In genomic region chr9:133715866-133716563, GRCh38 we compare ENCODE assay signal across 8 cellular contexts. TPM values are rescaled to one million over a fixed set of nuclear protein-coding genes. Genes with fewer than 3 reads are reported as not detected.
DNase-seq lines count a peak whose midpoint lies in the region; ATAC-seq, FAIRE-seq and TF ChIP-seq lines count a peak whose summit lies in the region.

No MANE protein-coding gene starts in this region.

- H3K27ac Mint-ChIP-seq in activated CD4-positive, alpha-beta T cell treated with anti-CD3 and anti-CD28 coated beads, Interleukin-2, amount 10 ng/mL, durations not matched to agents 7 days and 5 days = no peak overlapping the region
- H3K27ac Mint-ChIP-seq in activated T-helper 1 cell treated with anti-CD3 and anti-CD28 coated beads, Interleukin-12 subunit alpha, Interleukin-12 subunit beta, Interleukin-2, Interleukin-4 antibody, amounts not matched to agents 30 ng/mL and 10 ng/mL and 1 ng/mL, durations not matched to agents 14 hours and 24 hours and 36 hours = no peak overlapping the region

- intact Hi-C loops in activated T-helper 1 cell treated with anti-CD3 and anti-CD28 coated beads, Interleukin-12 subunit alpha, Interleukin-12 subunit beta, Interleukin-2, Interleukin-4 antibody, amounts not matched to agents 30 ng/mL and 10 ng/mL and 1 ng/mL, durations not matched to agents 14 hours and 24 hours and 36 hours (cut with micrococcal nuclease) = no loop called here

- H3K4me1 Mint-ChIP-seq in activated CD4-positive, alpha-beta T cell treated with anti-CD3 and anti-CD28 coated beads, Interleukin-2, amount 10 ng/mL, durations not matched to agents 7 days and 5 days = no peaks in the 10 kb centered on the region
- H3K4me1 Mint-ChIP-seq in activated T-helper 1 cell treated with anti-CD3 and anti-CD28 coated beads, Interleukin-12 subunit alpha, Interleukin-12 subunit beta, Interleukin-2, Interleukin-4 antibody, amounts not matched to agents 30 ng/mL and 10 ng/mL and 1 ng/mL, durations not matched to agents 14 hours and 24 hours and 36 hours (ENCODE audit: low read depth) = no peaks in the 10 kb centered on the region

- ATAC-seq in HG02610 (IDR thresholded peaks at IDR 0.05; ENCODE audit: unreplicated experiment) = no peak
- ATAC-seq in HG03439 (IDR thresholded peaks at IDR 0.05; ENCODE audit: unreplicated experiment) = no peak

- peak; percentile 21 for TF ChIP-seq CTCF in AG09319 (IDR thresholded peaks at IDR 0.05; ENCODE audit: low read depth, low read length)

- no peaks in the 10 kb centered on the region for H3K9me3 Mint-ChIP-seq in activated CD4-positive, alpha-beta T cell treated with anti-CD3 and anti-CD28 coated beads, Interleukin-2, amount 10 ng/mL, durations not matched to agents 7 days and 5 days
- no peaks in the 10 kb centered on the region for H3K9me3 Mint-ChIP-seq in activated T-helper 1 cell treated with anti-CD3 and anti-CD28 coated beads, Interleukin-12 subunit alpha, Interleukin-12 subunit beta, Interleukin-2, Interleukin-4 antibody, amounts not matched to agents 30 ng/mL and 10 ng/mL and 1 ng/mL, durations not matched to agents 14 hours and 24 hours and 36 hours

- CTCF ChIA-PET in activated CD4-positive, alpha-beta T cell treated with anti-CD3 and anti-CD28 coated beads, Interleukin-2, amount 10 ng/mL, durations not matched to agents 7 days and 5 days (lab: Charles Lee) = no interaction called here

- POLR2A ChIA-PET in activated CD4-positive, alpha-beta T cell treated with anti-CD3 and anti-CD28 coated beads, Interleukin-2, amount 10 ng/mL, durations not matched to agents 7 days and 5 days (lab: Charles Lee) = no interaction called here

- DNase-seq in AG09319 (ENCODE audit: extremely low read depth, low read depth) (no peak), HTR-8/SVneo (ENCODE audit: insufficient read length, low spot score) (peak; percentile 28), kidney tubule cell (ENCODE audit: low spot score) (peak; percentile 22), AML-193 (lab: John Stamatoyannopoulos, UW) (no peak)
- DNase-seq in activated CD4-positive, alpha-beta T cell treated with anti-CD3 and anti-CD28 coated beads, Interleukin-2, amount 10 ng/mL, durations not matched to agents 7 days and 5 days = peak; percentile 35
- no peak for DNase-seq in activated T-helper 1 cell treated with anti-CD3 and anti-CD28 coated beads, Interleukin-12 subunit alpha, Interleukin-12 subunit beta, Interleukin-2, Interleukin-4 antibody, amounts not matched to agents 30 ng/mL and 10 ng/mL and 1 ng/mL, durations not matched to agents 14 hours and 24 hours and 36 hours (ENCODE audit: low spot score)

- no peak overlapping the region for H3K4me3 Mint-ChIP-seq in activated CD4-positive, alpha-beta T cell treated with anti-CD3 and anti-CD28 coated beads, Interleukin-2, amount 10 ng/mL, durations not matched to agents 7 days and 5 days
- no peak overlapping the region for H3K4me3 Mint-ChIP-seq in activated T-helper 1 cell treated with anti-CD3 and anti-CD28 coated beads, Interleukin-12 subunit alpha, Interleukin-12 subunit beta, Interleukin-2, Interleukin-4 antibody, amounts not matched to agents 30 ng/mL and 10 ng/mL and 1 ng/mL, durations not matched to agents 14 hours and 24 hours and 36 hours

- no peaks in the 10 kb centered on the region for H3K36me3 Mint-ChIP-seq in activated CD4-positive, alpha-beta T cell treated with anti-CD3 and anti-CD28 coated beads, Interleukin-2, amount 10 ng/mL, durations not matched to agents 7 days and 5 days (ENCODE audit: low read depth)
- no peaks in the 10 kb centered on the region for H3K36me3 Mint-ChIP-seq in activated T-helper 1 cell treated with anti-CD3 and anti-CD28 coated beads, Interleukin-12 subunit alpha, Interleukin-12 subunit beta, Interleukin-2, Interleukin-4 antibody, amounts not matched to agents 30 ng/mL and 10 ng/mL and 1 ng/mL, durations not matched to agents 14 hours and 24 hours and 36 hours (ENCODE audit: low read depth)

- no peaks in the 10 kb centered on the region for H3K27me3 Mint-ChIP-seq in activated CD4-positive, alpha-beta T cell treated with anti-CD3 and anti-CD28 coated beads, Interleukin-2, amount 10 ng/mL, durations not matched to agents 7 days and 5 days
- no peaks in the 10 kb centered on the region for H3K27me3 Mint-ChIP-seq in activated T-helper 1 cell treated with anti-CD3 and anti-CD28 coated beads, Interleukin-12 subunit alpha, Interleukin-12 subunit beta, Interleukin-2, Interleukin-4 antibody, amounts not matched to agents 30 ng/mL and 10 ng/mL and 1 ng/mL, durations not matched to agents 14 hours and 24 hours and 36 hours (ENCODE audit: insufficient read depth)

- peak; percentile 64 for FAIRE-seq in HTR-8/SVneo (lab: Jason Lieb, UNC)

RNA-seq across cellular contexts. Expression of gene SARDH, which starts 22.1 kb away (rescaled TPM):
- 1 to 10 TPM; 1.9 TPM for total RNA-seq in activated CD4-positive, alpha-beta T cell treated with anti-CD3 and anti-CD28 coated beads, Interleukin-2, amount 10 ng/mL, durations not matched to agents 7 days and 5 days
- total RNA-seq in activated T-helper 1 cell treated with anti-CD3 and anti-CD28 coated beads, Interleukin-12 subunit alpha, Interleukin-12 subunit beta, Interleukin-2, Interleukin-4 antibody, amounts not matched to agents 30 ng/mL and 10 ng/mL and 1 ng/mL, durations not matched to agents 14 hours and 24 hours and 36 hours = 0.51 and 0.60 TPM in 2 replicates

Comparison
In these comparisons a context has a peak if more than half of its experiments do, and no peak if none do; other contexts are left out.
1. DNase-seq: peak in HTR-8/SVneo (single experiment), activated CD4-positive, alpha-beta T cell treated with anti-CD3 and anti-CD28 coated beads, Interleukin-2, amount 10 ng/mL, durations not matched to agents 7 days and 5 days (single experiment) and kidney tubule cell (single experiment); none in AG09319 (single experiment), activated T-helper 1 cell treated with anti-CD3 and anti-CD28 coated beads, Interleukin-12 subunit alpha, Interleukin-12 subunit beta, Interleukin-2, Interleukin-4 antibody, amounts not matched to agents 30 ng/mL and 10 ng/mL and 1 ng/mL, durations not matched to agents 14 hours and 24 hours and 36 hours (single experiment) and AML-193 (0 of 2).